ENCODE assay signal across 20 cellular contexts in the genomic region with DNA sequence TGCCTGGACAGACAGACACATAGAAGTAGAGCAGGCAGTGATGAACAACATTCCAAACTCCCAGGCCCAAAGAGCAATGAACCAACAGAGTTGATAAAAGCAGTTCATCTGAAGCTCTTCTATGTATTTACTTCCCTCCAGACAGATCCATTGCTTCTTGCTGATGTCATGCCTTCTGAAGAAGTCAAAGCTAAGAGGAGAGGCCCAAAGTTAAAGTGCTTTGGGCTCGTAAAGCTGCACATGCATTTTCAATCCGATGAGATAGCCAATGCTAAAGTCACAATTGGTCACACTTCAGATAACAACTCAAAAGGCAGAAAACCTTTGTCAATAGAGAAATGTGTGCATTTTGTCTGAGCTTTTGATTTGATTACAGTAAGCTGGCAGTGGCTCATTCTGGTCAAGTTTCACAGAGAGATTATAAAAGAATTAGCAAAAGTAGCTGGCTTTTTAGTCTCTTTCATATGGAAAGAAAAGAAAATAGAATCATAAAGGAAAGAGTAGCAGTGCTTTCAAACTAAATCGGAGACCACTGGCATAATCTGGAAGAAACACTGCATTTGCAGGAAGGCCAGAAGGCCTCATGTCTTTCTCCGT.
DNase-seq lines count a peak whose midpoint lies in the region; ATAC-seq and TF ChIP-seq lines count a peak whose summit lies in the region.
"Had no signal": no experiment of that assay in that cellular context is flagged by ENCODE, and none has a peak within 500 bp of the region (broad histone marks: within the 10 kb centered on the region; RNA-seq: fewer than 3 reads in every experiment).

No MANE protein-coding gene starts in this region.

- H3K27ac ChIP-seq in cardiac muscle cell (peak overlapping the region; percentile 65), heart left ventricle (no peak overlapping the region), SK-N-MC (peak overlapping the region; percentile 71), testis (no peak overlapping the region)
- H3K27ac ChIP-seq: C4-2B had no signal

- H3K9ac ChIP-seq in SK-N-MC (ENCODE audit: insufficient read length): no peak overlapping the region

- H3K27me3 Mint-ChIP-seq in mesothelial cell of epicardium (ENCODE audit: low read depth): no peaks in the 10 kb centered on the region

- no peak for TF ChIP-seq POLR2A in heart left ventricle (IDR thresholded peaks at IDR 0.05)
- TF ChIP-seq POLR2A in testis (IDR thresholded peaks at IDR 0.05): no peak

- peak overlapping the region; percentile 9 for H3K27ac Mint-ChIP-seq in mesothelial cell of epicardium
- H3K27ac Mint-ChIP-seq: IgD-negative memory B cell had no signal

- H3K4me3 ChIP-seq in cardiac muscle cell (no peak overlapping the region), heart left ventricle (no peak overlapping the region), SK-N-MC (0 out of 2 replicates have a peak overlapping the region, but pooled peaks have one; percentile 25), testis (no peak overlapping the region)

- H3K4me1 Mint-ChIP-seq in mesothelial cell of epicardium: peaks cover 56% of the 10 kb centered on the region

- DNase-seq in cardiac muscle cell (ENCODE audit: low read depth in 1 of 2, low spot score in 1 of 2): peak in 1 of 2 donors; percentile 20
- no peak for DNase-seq in heart left ventricle
- peak; percentile 18 for DNase-seq in SK-N-MC (ENCODE audit: low read depth, low spot score)
- DNase-seq in mesothelial cell of epicardium (ENCODE audit: low spot score in 2 of 2, unreplicated experiment in 2 of 2): no peak
- DNase-seq in SIG-M5 treated with dmso at 0.1 percent for 504 hours (lab: John Stamatoyannopoulos, UW; ENCODE audit: unreplicated experiment): no peak
- DNase-seq in amygdala (lab: John Stamatoyannopoulos, UW): no peak
- no peak for DNase-seq in testis
- DNase-seq: 8988T, EL, H7, Kasumi-1, NCI-H1694, NCI-H2081 treated with DMSO at 0.1 percent for 48 hours, NCI-H446, NCI-H526, SW 1271 had no signal

- H3K36me3 Mint-ChIP-seq in mesothelial cell of epicardium: no peaks in the 10 kb centered on the region
- H3K36me3 Mint-ChIP-seq: IgD-negative memory B cell had no signal

- H3K4me3 Mint-ChIP-seq in mesothelial cell of epicardium: no peak overlapping the region
- H3K4me3 Mint-ChIP-seq: IgD-negative memory B cell had no signal

- no peaks in the 10 kb centered on the region for H3K9me3 Mint-ChIP-seq in mesothelial cell of epicardium
- H3K9me3 Mint-ChIP-seq: IgD-negative memory B cell had no signal

- no peak for TF ChIP-seq CTCF in cardiac muscle cell (IDR thresholded peaks at IDR 0.05; ENCODE audit: low read depth, low read length)
- no peak for TF ChIP-seq CTCF in heart left ventricle (IDR thresholded peaks at IDR 0.05)
- no peak for TF ChIP-seq CTCF in mesothelial cell of epicardium (IDR thresholded peaks at IDR 0.05; ENCODE audit: unreplicated experiment)
- TF ChIP-seq CTCF in testis (IDR thresholded peaks at IDR 0.05): no peak

- no peaks in the 10 kb centered on the region for H3K27me3 ChIP-seq in cardiac muscle cell
- peaks cover 0 to 7% (median 0%) of the 10 kb centered on the region in 9 donors for H3K27me3 ChIP-seq in heart left ventricle
- H3K27me3 ChIP-seq in testis: no peaks in the 10 kb centered on the region

- H3K9me3 ChIP-seq in cardiac muscle cell (ENCODE audit: low read depth) (no peaks in the 10 kb centered on the region), heart left ventricle (no peaks in the 10 kb centered on the region), SK-N-MC (ENCODE audit: low read depth, low read length) (no peaks in the 10 kb centered on the region), testis (no peaks in the 10 kb centered on the region)

- no peak for ATAC-seq in heart left ventricle
- no peak for ATAC-seq in HG03196 (IDR thresholded peaks at IDR 0.05; ENCODE audit: unreplicated experiment)
- ATAC-seq: Right ventricle myocardium inferior had no signal

- WGBS in heart left ventricle, 4 donors: 78 to 85% (median 80%) methylated on average over 4 of the region's 4 CpGs
- WGBS in testis, 2 donors: 98% methylated on average over 3 to 4 of the region's 4 CpGs

- H3K36me3 ChIP-seq in cardiac muscle cell (peaks cover under 1% of the 10 kb centered on the region), heart left ventricle (no peaks in the 10 kb centered on the region), SK-N-MC (ENCODE audit: insufficient read depth, low read length) (no peaks in the 10 kb centered on the region), testis (ENCODE audit: low read depth, missing control alignments) (no peaks in the 10 kb centered on the region)

- intact Hi-C loops in heart left ventricle (cut with DNase I) (loop anchor here in 3 of 10 donors (5.0 to 10.0 kb wide), 2 partner anchors 339 to 342 kb away; no protein-coding TSS in a partner anchor), testis (cut with DNase I; ENCODE audit: low total_unique reads) (no loop called here)

- peaks cover 18% of the 10 kb centered on the region for H3K4me1 ChIP-seq in cardiac muscle cell (ENCODE audit: low read depth)
- no peaks in the 10 kb centered on the region for H3K4me1 ChIP-seq in heart left ventricle
- H3K4me1 ChIP-seq in testis: no peaks in the 10 kb centered on the region

Comparison
In these comparisons a context has a peak if more than half of its experiments do, and no peak if none do; other contexts are left out.
1. H3K27ac ChIP-seq: peak in cardiac muscle cell (single experiment) and SK-N-MC (single experiment); none in heart left ventricle (0 of 12) and testis (0 of 2).